In the genomic region with DNA sequence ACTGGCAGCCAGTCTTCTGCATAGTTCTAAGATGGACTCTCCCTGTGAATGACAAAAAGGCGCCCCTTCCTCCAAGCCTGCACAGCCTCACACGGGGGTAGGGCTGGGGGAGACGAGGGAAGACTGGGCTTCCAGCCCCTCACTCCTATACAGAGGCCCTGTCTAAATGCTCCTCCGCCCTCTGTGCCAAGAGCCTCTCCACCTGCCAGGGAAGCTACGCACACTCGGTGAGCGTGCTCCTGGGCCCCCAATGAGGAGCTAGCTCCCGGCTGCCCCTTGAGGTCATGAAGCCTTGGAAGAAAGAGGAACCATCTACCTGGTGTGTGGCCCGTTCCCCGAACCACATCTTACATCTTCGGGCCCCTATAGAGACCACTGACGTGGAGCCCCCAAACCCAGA, we compare ENCODE assay signal across 1 cellular context.
TF ChIP-seq lines count a peak whose summit lies in the region.

No MANE protein-coding gene starts in this region.

TF ChIP-seq in H1, 55 proteins besides CTCF, POLR2A, EP300 and RAD21 (continued from another document):
- TF ChIP-seq HDAC2 (IDR thresholded peaks at IDR 0.05; ENCODE audit: borderline replicate concordance in 1 of 2, low read depth in 2 of 2, low read length in 2 of 2): no peak
- TF ChIP-seq ATF3 (IDR thresholded peaks at IDR 0.05; ENCODE audit: insufficient read depth, low read depth, low read length): no peak
- TF ChIP-seq MAFK (IDR thresholded peaks at IDR 0.05; ENCODE audit: low read depth, low read length): no peak
- TF ChIP-seq EGR1 (IDR thresholded peaks at IDR 0.05; ENCODE audit: borderline replicate concordance, low read depth, low read length): no peak
- no peak for TF ChIP-seq NANOG (IDR thresholded peaks at IDR 0.05; ENCODE audit: insufficient read depth, low read depth, low read length, poor library complexity, severe bottlenecking)
- TF ChIP-seq SP1 (IDR thresholded peaks at IDR 0.05; ENCODE audit: low read depth, low read length): no peak
- TF ChIP-seq, protein P1, sequence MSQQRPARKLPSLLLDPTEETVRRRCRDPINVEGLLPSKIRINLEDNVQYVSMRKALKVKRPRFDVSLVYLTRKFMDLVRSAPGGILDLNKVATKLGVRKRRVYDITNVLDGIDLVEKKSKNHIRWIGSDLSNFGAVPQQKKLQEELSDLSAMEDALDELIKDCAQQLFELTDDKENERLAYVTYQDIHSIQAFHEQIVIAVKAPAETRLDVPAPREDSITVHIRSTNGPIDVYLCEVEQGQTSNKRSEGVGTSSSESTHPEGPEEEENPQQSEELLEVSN (IDR thresholded peaks at IDR 0.05): no peak
- no peak for TF ChIP-seq EZH2 (IDR thresholded peaks at IDR 0.05; ENCODE audit: low read depth, low read length, severe bottlenecking)
- TF ChIP-seq KDM1A (IDR thresholded peaks at IDR 0.05; ENCODE audit: borderline replicate concordance, low read length): no peak
- TF ChIP-seq, protein P2, sequence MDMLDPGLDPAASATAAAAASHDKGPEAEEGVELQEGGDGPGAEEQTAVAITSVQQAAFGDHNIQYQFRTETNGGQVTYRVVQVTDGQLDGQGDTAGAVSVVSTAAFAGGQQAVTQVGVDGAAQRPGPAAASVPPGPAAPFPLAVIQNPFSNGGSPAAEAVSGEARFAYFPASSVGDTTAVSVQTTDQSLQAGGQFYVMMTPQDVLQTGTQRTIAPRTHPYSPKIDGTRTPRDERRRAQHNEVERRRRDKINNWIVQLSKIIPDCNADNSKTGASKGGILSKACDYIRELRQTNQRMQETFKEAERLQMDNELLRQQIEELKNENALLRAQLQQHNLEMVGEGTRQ (IDR thresholded peaks at IDR 0.05; ENCODE audit: low read length): no peak
- TF ChIP-seq CEBPB (IDR thresholded peaks at IDR 0.05; ENCODE audit: low read depth, low read length): no peak
- no peak for TF ChIP-seq TAF7 (optimal IDR thresholded peaks at IDR 0.05; ENCODE audit: borderline replicate concordance, low read depth, low read length)
- no peak for TF ChIP-seq RBBP5 (IDR thresholded peaks at IDR 0.05; ENCODE audit: borderline replicate concordance, low read depth, low read length)
